Comparison of ENCODE assay signal across 20 cellular contexts in the genomic region with DNA sequence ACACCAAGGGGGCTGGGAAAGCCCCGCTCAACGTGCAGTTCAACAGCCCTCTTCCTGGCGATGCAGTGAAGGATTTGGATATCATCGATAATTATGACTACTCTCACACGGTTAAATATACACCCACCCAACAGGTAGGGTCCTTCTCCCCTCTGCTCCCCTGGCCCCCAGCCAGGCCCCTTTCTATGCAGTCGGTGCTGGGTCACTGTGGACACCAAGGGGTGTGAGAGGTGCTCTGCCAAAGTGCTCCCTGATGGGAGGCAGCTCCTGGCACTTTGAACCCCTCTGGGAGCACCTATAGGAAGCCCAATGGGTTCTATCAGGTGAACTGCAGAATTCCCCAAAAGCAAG.
A peak's percentile ranks its signal among the peaks of the same experiment; 100 is the strongest.
DNase-seq lines count a peak whose midpoint lies in the region; ATAC-seq, FAIRE-seq and TF ChIP-seq lines count a peak whose summit lies in the region.
"Had no signal": no experiment of that assay in that cellular context is flagged by ENCODE, and none has a peak within 500 bp of the region (broad histone marks: within the 10 kb centered on the region; RNA-seq: fewer than 3 reads in every experiment).

No MANE protein-coding gene starts in this region.

- H3K27ac ChIP-seq in GM12878 (ENCODE audit: control insufficient read depth, insufficient read depth) (peak overlapping the region; percentile 70), transverse colon (peak overlapping the region; percentile 6 to 75 (median 48))
- H3K27ac ChIP-seq: BLaER1, WERI-Rb-1 had no signal

- POLR2A ChIA-PET in GM12878 (lab: Charles Lee), result interaction anchor here (0.5 to 1.5 kb wide), 7 partner anchors 15 to 106 kb away, joined by 3 to 6 read pairs (median 4); no protein-coding TSS in a partner anchor

- FAIRE-seq in GM12878 (lab: Jason Lieb, UNC), result no peak
- FAIRE-seq: endometrium had no signal

- intact Hi-C loops in GM12878 (cut with micrococcal nuclease; ENCODE audit: unreplicated experiment), result loop anchor here (5.0 kb wide), 1 partner anchor 70 kb away; no protein-coding TSS in a partner anchor
- intact Hi-C loops in transverse colon (cut with DNase I; ENCODE audit: low total_unique reads), result no loop called here

- no peak overlapping the region for H3K4me3 Mint-ChIP-seq in naive B cell
- H3K4me3 Mint-ChIP-seq in activated naive CD4-positive, alpha-beta T cell treated with anti-CD3 and anti-CD28 coated beads, Interleukin-2, amount 10 ng/mL, durations not matched to agents 7 days and 5 days, result no peak overlapping the region
- H3K4me3 Mint-ChIP-seq: activated T-helper 17 cell treated with anti-CD3 and anti-CD28 coated beads, Interleukin-2, amount 50 U/mL, for 72 hours had no signal

- no peaks in the 10 kb centered on the region for H3K9me3 Mint-ChIP-seq in naive B cell
- H3K9me3 Mint-ChIP-seq in activated naive CD4-positive, alpha-beta T cell treated with anti-CD3 and anti-CD28 coated beads, Interleukin-2, amount 10 ng/mL, durations not matched to agents 7 days and 5 days, result no peaks in the 10 kb centered on the region
- H3K9me3 Mint-ChIP-seq: activated T-helper 17 cell treated with anti-CD3 and anti-CD28 coated beads, Interleukin-2, amount 50 U/mL, for 72 hours had no signal

- TF ChIP-seq EP300 in GM12878 (IDR thresholded peaks at IDR 0.05; ENCODE audit: borderline replicate concordance in 1 of 2, control insufficient read depth in 1 of 2, low read depth in 2 of 2, low read length in 2 of 2) (no peak), transverse colon (IDR thresholded peaks at IDR 0.05; ENCODE audit: low read depth) (no peak)

- peak overlapping the region; percentile 43 for H2AFZ ChIP-seq in GM12878 (ENCODE audit: control insufficient read depth, low read depth, low read length)

- TF ChIP-seq RAD21 in GM12878 (IDR thresholded peaks at IDR 0.05; ENCODE audit: insufficient read depth, low read depth, low read length), result no peak

- in situ Hi-C loops in GM12878 (cut with MboI), result no loop called here
- in situ Hi-C loops in transverse colon (cut with MboI; ENCODE audit: low pct_ligation_motif_present in 1 of 4, low pct_unique_long_range_greater_than_20kb in 1 of 4, low sequenced_read_pairs in 3 of 4), result no loop called here

- peak overlapping the region; percentile 32 for H3K4me2 ChIP-seq in GM12878 (ENCODE audit: control insufficient read depth, insufficient read depth)
- H3K4me2 ChIP-seq: BLaER1 had no signal

- SMC1A ChIA-PET in GM12878 (lab: Charles Lee; ENCODE audit: uncharacterized antibody, unreplicated experiment), result interaction anchor here (0.9 to 3.2 kb wide), 13 partner anchors 13 to 113 kb away, joined by 3 to 34 read pairs (median 10); a partner anchor contains a TSS

- TF ChIP-seq POLR2A in GM12878 (IDR thresholded peaks at IDR 0.05; ENCODE audit: low read depth, low read length) (no peak), transverse colon (IDR thresholded peaks at IDR 0.05) (no peak)

- H3K36me3 Mint-ChIP-seq in naive B cell, result peaks cover 20 to 36% of the 10 kb centered on the region in 2 donors
- H3K36me3 Mint-ChIP-seq in activated naive CD4-positive, alpha-beta T cell treated with anti-CD3 and anti-CD28 coated beads, Interleukin-2, amount 10 ng/mL, durations not matched to agents 7 days and 5 days, result peaks cover 33% of the 10 kb centered on the region

- peak; percentile 16 for DNase-seq in DMS53 (lab: John Stamatoyannopoulos, UW)
- no peak for DNase-seq in DMS53 treated with DMSO at 0.1 percent for 48 hours (lab: John Stamatoyannopoulos, UW; ENCODE audit: unreplicated experiment)
- DNase-seq in GM12878 (ENCODE audit: low read depth, low spot score), result no peak
- no peak for DNase-seq in naive B cell
- no peak for DNase-seq in transverse colon
- no peak for DNase-seq in DMS79 (lab: John Stamatoyannopoulos, UW)
- no peak for DNase-seq in activated naive CD4-positive, alpha-beta T cell treated with anti-CD3 and anti-CD28 coated beads, Interleukin-2, amount 10 ng/mL, durations not matched to agents 7 days and 5 days
- DNase-seq: 8988T; foreskin fibroblast; NCI-H1436 treated with DMSO at 0.1 percent for 48 hours; NCI-H2227 treated with DMSO at 0.1 percent for 48 hours; stimulated activated CD4-positive, alpha-beta T cell treated with anti-CD3 and anti-CD28 coated beads, Interleukin-4, amount 100 ng/mL, for 4 hours; stimulated activated CD8-positive, alpha-beta memory T cell treated with anti-CD3 and anti-CD28 coated beads, Interleukin-4, amount 100 ng/mL, for 48 hours; WERI-Rb-1 had no signal

- H3K36me3 ChIP-seq in GM12878 (ENCODE audit: control insufficient read depth in 2 of 2, insufficient read depth in 2 of 2, low read length in 1 of 2) (peaks cover 6 to 14% of the 10 kb centered on the region in 2 experiments; a peak in 3 of 4 replicates), transverse colon (peaks cover 0 to 49% (median 26%) of the 10 kb centered on the region in 4 donors)

- TSS peak; percentile 20 for BruUV-seq in GM12878 (replicated peaks; lab: Mats Ljungman, UMichigan)

- CTCF ChIA-PET in GM12878 (lab: Yijun Ruan, JAX), result interaction anchor here (0.8 to 2.7 kb wide), 9 partner anchors 37 to 715 kb away, joined by 3 to 7 read pairs (median 3); a partner anchor contains a TSS
- CTCF ChIA-PET in activated naive CD4-positive, alpha-beta T cell treated with anti-CD3 and anti-CD28 coated beads, Interleukin-2, amount 10 ng/mL, durations not matched to agents 7 days and 5 days (lab: Charles Lee), result no interaction called here

- H3K79me2 ChIP-seq in GM12878 (ENCODE audit: control insufficient read depth, insufficient read depth, low read length), result no peaks in the 10 kb centered on the region; the same call in 1 of the 2 replicates

- no peak overlapping the region for H3K9ac ChIP-seq in GM12878 (ENCODE audit: control insufficient read depth, insufficient read depth, low read length)
- H3K9ac ChIP-seq: BLaER1 had no signal

- RAD21 ChIA-PET in GM12878 (lab: Charles Lee; ENCODE audit: unreplicated experiment), result interaction anchor here (0.9 to 3.0 kb wide), 13 partner anchors 12 to 114 kb away, joined by 3 to 23 read pairs (median 6); a partner anchor contains a TSS

- H3K9me3 ChIP-seq in GM12878 (replicated peaks; ENCODE audit: control insufficient read depth, insufficient read depth, low read length), result no peaks in the 10 kb centered on the region
- H3K9me3 ChIP-seq in transverse colon, result no peaks in the 10 kb centered on the region
- H3K9me3 ChIP-seq: BLaER1, mucosa of descending colon, tibial nerve had no signal

- no peaks in the 10 kb centered on the region for H3K27me3 Mint-ChIP-seq in naive B cell
- H3K27me3 Mint-ChIP-seq in activated naive CD4-positive, alpha-beta T cell treated with anti-CD3 and anti-CD28 coated beads, Interleukin-2, amount 10 ng/mL, durations not matched to agents 7 days and 5 days, result no peaks in the 10 kb centered on the region
- H3K27me3 Mint-ChIP-seq: activated T-helper 17 cell treated with anti-CD3 and anti-CD28 coated beads, Interleukin-2, amount 50 U/mL, for 72 hours had no signal

- no peaks in the 10 kb centered on the region for H3K27me3 ChIP-seq in GM12878 (replicated peaks in 1 of 2; ENCODE audit: control insufficient read depth in 2 of 2, insufficient read depth in 2 of 2, low read length in 1 of 2)
- H3K27me3 ChIP-seq in transverse colon, result no peaks in the 10 kb centered on the region
- H3K27me3 ChIP-seq: BLaER1, tibial nerve had no signal

- no peak overlapping the region for H3K4me3 ChIP-seq in GM12878
- no peak overlapping the region for H3K4me3 ChIP-seq in transverse colon
- H3K4me3 ChIP-seq: BLaER1, mucosa of descending colon, tibial nerve had no signal

- peak overlapping the region in 4 of 6 donors; percentile 9 to 91 (median 48) for H3K27ac Mint-ChIP-seq in naive B cell
- no peak overlapping the region for H3K27ac Mint-ChIP-seq in activated naive CD4-positive, alpha-beta T cell treated with anti-CD3 and anti-CD28 coated beads, Interleukin-2, amount 10 ng/mL, durations not matched to agents 7 days and 5 days
- H3K27ac Mint-ChIP-seq: activated T-helper 17 cell treated with anti-CD3 and anti-CD28 coated beads, Interleukin-2, amount 50 U/mL, for 72 hours had no signal

- H3K4me1 ChIP-seq in GM12878 (ENCODE audit: control insufficient read depth, insufficient read depth, low read length) (peaks cover 32% of the 10 kb centered on the region), transverse colon (peaks cover 3 to 35% (median 19%) of the 10 kb centered on the region in 4 donors)

- 23% methylated on average over 6 of the region's 6 CpGs for WGBS in GM12878 (ENCODE audit: insufficient coverage, insufficient replicate concordance, low lambda C conversion rate, missing lambda C conversion rate)
- WGBS in transverse colon (ENCODE audit: low coverage in 1 of 2), 2 donors, result 48% methylated on average over 6 of the region's 6 CpGs; no CpG with 5 or more reads in 1 of the 2 donors

- H4K20me1 ChIP-seq in GM12878 (ENCODE audit: control insufficient read depth, insufficient read depth), result no peaks in the 10 kb centered on the region

- ATAC-seq in GM12878 (no peak), naive B cell (ENCODE audit: low read depth in 2 of 2) (no peak), HG03196 (IDR thresholded peaks at IDR 0.05; ENCODE audit: unreplicated experiment) (no peak)

- TF ChIP-seq CTCF in GM12878 (IDR thresholded peaks at IDR 0.05 in 2 of 3, conservative IDR thresholded peaks at IDR 0.05 in 1 of 3; ENCODE audit: control insufficient read depth in 2 of 3, extremely low read depth in 1 of 3, insufficient read depth in 1 of 3, low read depth in 3 of 3, low read length in 3 of 3) (no peak), transverse colon (IDR thresholded peaks at IDR 0.05) (no peak)

- peaks cover 26 to 34% (median 28%) of the 10 kb centered on the region in 3 donors for H3K4me1 Mint-ChIP-seq in naive B cell
- peaks cover 25% of the 10 kb centered on the region for H3K4me1 Mint-ChIP-seq in activated naive CD4-positive, alpha-beta T cell treated with anti-CD3 and anti-CD28 coated beads, Interleukin-2, amount 10 ng/mL, durations not matched to agents 7 days and 5 days

TF ChIP-seq in GM12878, 131 proteins besides CTCF, POLR2A, EP300 and RAD21:
- TF ChIP-seq RFX5 (IDR thresholded peaks at IDR 0.05; ENCODE audit: low read depth, low read length) (no peak), GABPA (IDR thresholded peaks at IDR 0.05; ENCODE audit: low read depth) (no peak), HDGF (IDR thresholded peaks at IDR 0.05) (no peak), ESRRA (IDR thresholded peaks at IDR 0.05; ENCODE audit: low read length) (no peak), IKZF1 (conservative IDR thresholded peaks at IDR 0.05) (peak; percentile 10; the same call in 1 of the 2 replicates), GATAD2B (conservative IDR thresholded peaks at IDR 0.05; ENCODE audit: low read depth) (0 out of 2 replicates have a peak, but pooled peaks have one; percentile 9), BRCA1 (IDR thresholded peaks at IDR 0.05; ENCODE audit: low read depth, low read length) (no peak)
